Comparison of ENCODE assay signal across 20 cellular contexts in genomic region chr12:94570161-94570560, GRCh38.
DNase-seq lines count a peak whose midpoint lies in the region; ATAC-seq and TF ChIP-seq lines count a peak whose summit lies in the region.
"Had no signal": no experiment of that assay in that cellular context is flagged by ENCODE, and none has a peak within 500 bp of the region (broad histone marks: within the 10 kb centered on the region; RNA-seq: fewer than 3 reads in every experiment).

No MANE protein-coding gene starts in this region.

- peaks cover 6% of the 10 kb centered on the region for H3K36me3 ChIP-seq in lower lobe of right lung
- no peaks in the 10 kb centered on the region for H3K36me3 ChIP-seq in CD4-positive, alpha-beta memory T cell (ENCODE audit: insufficient read depth, low read length)

- intact Hi-C loops in lower lobe of right lung (cut with DNase I), result no loop called here
- intact Hi-C loops in CD4-positive, alpha-beta memory T cell (cut with micrococcal nuclease), result no loop called here

- H3K4me1 ChIP-seq in lower lobe of right lung, result no peaks in the 10 kb centered on the region
- no peaks in the 10 kb centered on the region for H3K4me1 ChIP-seq in CD4-positive, alpha-beta memory T cell (ENCODE audit: insufficient read depth, low read length)

- POLR2A ChIA-PET in CD4-positive, alpha-beta memory T cell (lab: Charles Lee; ENCODE audit: partially characterized antibody), result no interaction called here

- no peak overlapping the region for H3K4me3 ChIP-seq in foreskin fibroblast (ENCODE audit: low read depth in 1 of 2, low read length in 2 of 2)
- no peak overlapping the region for H3K4me3 ChIP-seq in lower lobe of right lung
- no peak overlapping the region for H3K4me3 ChIP-seq in CD4-positive, alpha-beta memory T cell (ENCODE audit: low read length in 2 of 2)
- H3K4me3 ChIP-seq: SK-N-MC had no signal

- H3K9me3 Mint-ChIP-seq in CD4-positive, alpha-beta memory T cell, result peaks cover 0 to 1% (median 0%) of the 10 kb centered on the region in 8 donors
- H3K9me3 Mint-ChIP-seq: activated CD4-positive, alpha-beta T cell treated with anti-CD3 and anti-CD28 coated beads, Interleukin-2, amount 10 ng/mL, durations not matched to agents 24 days and 14 days; activated naive CD8-positive, alpha-beta T cell treated with anti-CD3 and anti-CD28 coated beads, Interleukin-2, amount 10 ng/mL, durations not matched to agents 7 days and 5 days; immature natural killer cell; nephron had no signal

- no peak for ATAC-seq in lower lobe of right lung
- no peak for ATAC-seq in GM18505 (IDR thresholded peaks at IDR 0.05; ENCODE audit: unreplicated experiment)

- H3K27ac Mint-ChIP-seq in CD4-positive, alpha-beta memory T cell, result no peak overlapping the region
- H3K27ac Mint-ChIP-seq: activated CD4-positive, alpha-beta T cell treated with anti-CD3 and anti-CD28 coated beads, Interleukin-2, amount 10 ng/mL, durations not matched to agents 24 days and 14 days; activated naive CD8-positive, alpha-beta T cell treated with anti-CD3 and anti-CD28 coated beads, Interleukin-2, amount 10 ng/mL, durations not matched to agents 7 days and 5 days; immature natural killer cell had no signal

- DNase-seq in A172 (ENCODE audit: low spot score), result peak; percentile 59
- DNase-seq in HT1080 (ENCODE audit: low read depth), result peak; percentile 95
- DNase-seq in astrocyte of the hippocampus (ENCODE audit: low read depth, low spot score), result peak; percentile 45
- peak; percentile 20 to 59 for DNase-seq in foreskin fibroblast
- no peak for DNase-seq in NCI-H82 (lab: John Stamatoyannopoulos, UW)
- no peak for DNase-seq in lower lobe of right lung
- DNase-seq in CD4-positive, alpha-beta memory T cell, result no peak
- DNase-seq: activated CD4-positive, alpha-beta T cell treated with anti-CD3 and anti-CD28 coated beads, Interleukin-2, amount 10 ng/mL, durations not matched to agents 24 days and 14 days; activated naive CD8-positive, alpha-beta T cell treated with anti-CD3 and anti-CD28 coated beads, Interleukin-2, amount 10 ng/mL, durations not matched to agents 7 days and 5 days; central memory CD4-positive, alpha-beta T cell; effector memory CD4-positive, alpha-beta T cell; glutamatergic neuron; immature natural killer cell; mesendoderm; NCI-H187 treated with DMSO at 0.1 percent for 48 hours; NCI-H510A had no signal

- no peaks in the 10 kb centered on the region for H3K36me3 Mint-ChIP-seq in CD4-positive, alpha-beta memory T cell
- H3K36me3 Mint-ChIP-seq: activated naive CD8-positive, alpha-beta T cell treated with anti-CD3 and anti-CD28 coated beads, Interleukin-2, amount 10 ng/mL, durations not matched to agents 7 days and 5 days had no signal

- TF ChIP-seq CTCF in foreskin fibroblast (IDR thresholded peaks at IDR 0.05; ENCODE audit: low read depth, low read length), result no peak
- no peak for TF ChIP-seq CTCF in lower lobe of right lung (IDR thresholded peaks at IDR 0.05)

- CTCF ChIA-PET in CD4-positive, alpha-beta memory T cell (lab: Charles Lee; ENCODE audit: partially characterized antibody), result no interaction called here

- no peaks in the 10 kb centered on the region for H3K9me3 ChIP-seq in lower lobe of right lung
- H3K9me3 ChIP-seq in CD4-positive, alpha-beta memory T cell (ENCODE audit: control insufficient read depth in 1 of 2, low read length in 2 of 2), result no peaks in the 10 kb centered on the region

- H3K27ac ChIP-seq in lower lobe of right lung, result no peak overlapping the region
- H3K27ac ChIP-seq in CD4-positive, alpha-beta memory T cell (ENCODE audit: low read depth, low read length), result no peak overlapping the region
- H3K27ac ChIP-seq: HL-60, SK-N-MC had no signal

- H3K4me1 Mint-ChIP-seq in CD4-positive, alpha-beta memory T cell, result no peaks in the 10 kb centered on the region
- H3K4me1 Mint-ChIP-seq: activated CD4-positive, alpha-beta T cell treated with anti-CD3 and anti-CD28 coated beads, Interleukin-2, amount 10 ng/mL, durations not matched to agents 24 days and 14 days; activated naive CD8-positive, alpha-beta T cell treated with anti-CD3 and anti-CD28 coated beads, Interleukin-2, amount 10 ng/mL, durations not matched to agents 7 days and 5 days; immature natural killer cell had no signal

- H3K27me3 Mint-ChIP-seq in CD4-positive, alpha-beta memory T cell, result peaks cover 6 to 8% of the 10 kb centered on the region in 2 donors

- H3K27me3 ChIP-seq in lower lobe of right lung (ENCODE audit: low read depth), result no peaks in the 10 kb centered on the region
- no peaks in the 10 kb centered on the region for H3K27me3 ChIP-seq in CD4-positive, alpha-beta memory T cell (ENCODE audit: insufficient read depth, low read length)

- H3K4me3 Mint-ChIP-seq in CD4-positive, alpha-beta memory T cell, result no peak overlapping the region
- H3K4me3 Mint-ChIP-seq: activated CD4-positive, alpha-beta T cell treated with anti-CD3 and anti-CD28 coated beads, Interleukin-2, amount 10 ng/mL, durations not matched to agents 24 days and 14 days; activated naive CD8-positive, alpha-beta T cell treated with anti-CD3 and anti-CD28 coated beads, Interleukin-2, amount 10 ng/mL, durations not matched to agents 7 days and 5 days; immature natural killer cell; nephron had no signal

- TF ChIP-seq POLR2A in GM18505 (IDR thresholded peaks at IDR 0.05; ENCODE audit: borderline replicate concordance, extremely low read depth, insufficient read depth, insufficient read length), result no peak

Comparison
In these comparisons a context has a peak if more than half of its experiments do, and no peak if none do; other contexts are left out.
1. DNase-seq: peak in A172 (single experiment), HT1080 (single experiment), astrocyte of the hippocampus (single experiment) and foreskin fibroblast (2 of 2); none in NCI-H82 (single experiment), lower lobe of right lung (single experiment) and CD4-positive, alpha-beta memory T cell (0 of 5).